ENCODE assay signal across 8 cellular contexts in genomic region chr15:31324739-31325431, GRCh38. TPM values are rescaled to one million over a fixed set of nuclear protein-coding genes. Genes with fewer than 3 reads are reported as not detected.
DNase-seq lines count a peak whose midpoint lies in the region; ATAC-seq, FAIRE-seq and TF ChIP-seq lines count a peak whose summit lies in the region.

No MANE protein-coding gene starts in this region.

- H3K79me2 ChIP-seq in GM23248 (ENCODE audit: insufficient read depth): peaks cover 19% of the 10 kb centered on the region

- H3K36me3 ChIP-seq in GM23248 (ENCODE audit: low read depth) (no peaks in the 10 kb centered on the region), WERI-Rb-1 (no peaks in the 10 kb centered on the region), gastroesophageal sphincter (no peaks in the 10 kb centered on the region), small intestine (ENCODE audit: control insufficient read depth in 2 of 2, insufficient read depth in 2 of 2, low read length in 2 of 2) (no peaks in the 10 kb centered on the region)

- ATAC-seq in gastroesophageal sphincter: no peak
- no peak for ATAC-seq in HG02588 (IDR thresholded peaks at IDR 0.05; ENCODE audit: unreplicated experiment)
- no peak for ATAC-seq in GM21360 (IDR thresholded peaks at IDR 0.05; ENCODE audit: unreplicated experiment)

- H3K27me3 ChIP-seq in GM23248 (replicated peaks; ENCODE audit: insufficient read depth): no peaks in the 10 kb centered on the region
- no peaks in the 10 kb centered on the region for H3K27me3 ChIP-seq in WERI-Rb-1 (ENCODE audit: insufficient read depth, low read depth, severe bottlenecking)
- H3K27me3 ChIP-seq in gastroesophageal sphincter: no peaks in the 10 kb centered on the region
- H3K27me3 ChIP-seq in small intestine (ENCODE audit: control insufficient read depth in 2 of 2, insufficient read depth in 2 of 2, low read length in 2 of 2): no peaks in the 10 kb centered on the region

- no peak for TF ChIP-seq CTCF in WERI-Rb-1 (IDR thresholded peaks at IDR 0.05; ENCODE audit: low read depth, low read length)
- no peak for TF ChIP-seq CTCF in gastroesophageal sphincter (IDR thresholded peaks at IDR 0.05)

- 0 out of 2 replicates have a peak, but pooled peaks cover 8% of the 10 kb centered on the region for H3F3A ChIP-seq in GM23248 (ENCODE audit: insufficient read depth)

- WGBS in GM23248 (ENCODE audit: low coverage in 1 of 2, low lambda C conversion rate in 2 of 2, missing lambda C conversion rate in 2 of 2), 2 experiments: 82 to 86% methylated on average over 17 of the region's 17 CpGs
- WGBS in gastroesophageal sphincter (ENCODE audit: low coverage in 1 of 2), 2 donors: 58 to 100% methylated on average over 3 to 7 of the region's 17 CpGs
- 75 to 77% (median 77%) methylated on average over 17 of the region's 17 CpGs for WGBS in small intestine, 3 donors

- peak overlapping the region; percentile 91 for H3K9ac ChIP-seq in GM23248

- H2AFZ ChIP-seq in GM23248: peak overlapping the region; percentile 63

- DNase-seq in GM23248 (no peak), WERI-Rb-1 (no peak), small intestine (no peak), OCI-M1 (lab: John Stamatoyannopoulos, UW) (no peak)
- no peak for DNase-seq in activated CD8-positive, alpha-beta memory T cell treated with anti-CD3 and anti-CD28 coated beads, Interleukin-2, amount 50 U/mL, for 48 hours

- H3K4me2 ChIP-seq in GM23248 (ENCODE audit: unreplicated experiment): peak overlapping the region; percentile 92

- peak overlapping the region; percentile 77 for H3K4me3 ChIP-seq in GM23248
- H3K4me3 ChIP-seq in WERI-Rb-1 (ENCODE audit: low read depth, low read length): peak overlapping the region; percentile 68
- H3K4me3 ChIP-seq in gastroesophageal sphincter: peak overlapping the region; percentile 68 to 94
- peak overlapping the region in 1 of 2 donors; percentile 77 for H3K4me3 ChIP-seq in small intestine (ENCODE audit: low read depth in 1 of 2, low read length in 2 of 2)

- no peak for FAIRE-seq in small intestine (lab: Jason Lieb, UNC)

- no peak for TF ChIP-seq EP300 in gastroesophageal sphincter (IDR thresholded peaks at IDR 0.05)

- H4K20me1 ChIP-seq in GM23248 (ENCODE audit: insufficient read depth): no peaks in the 10 kb centered on the region

- 0 out of 2 replicates have a peak, but pooled peaks cover 5% of the 10 kb centered on the region for H3K4me1 ChIP-seq in GM23248 (ENCODE audit: insufficient read depth)
- peaks cover 0 to 37% (median 4%) of the 10 kb centered on the region in 3 donors for H3K4me1 ChIP-seq in gastroesophageal sphincter
- peaks cover 0 to 3% of the 10 kb centered on the region in 2 donors for H3K4me1 ChIP-seq in small intestine (ENCODE audit: control insufficient read depth in 2 of 2, insufficient read depth in 1 of 2, low read depth in 1 of 2, low read length in 1 of 2)

- in situ Hi-C loops in GM23248 (cut with MboI): no loop called here

- no peaks in the 10 kb centered on the region for H3K9me2 ChIP-seq in GM23248 (ENCODE audit: insufficient read depth)

- H3K9me3 ChIP-seq in GM23248 (ENCODE audit: low read depth) (no peaks in the 10 kb centered on the region), WERI-Rb-1 (ENCODE audit: severe bottlenecking) (peaks cover 5% of the 10 kb centered on the region), gastroesophageal sphincter (peaks cover 0 to 4% (median 0%) of the 10 kb centered on the region in 3 donors), small intestine (ENCODE audit: control insufficient read depth, low read depth) (no peaks in the 10 kb centered on the region)

- TF ChIP-seq POLR2A in gastroesophageal sphincter (IDR thresholded peaks at IDR 0.05): no peak

- H3K27ac ChIP-seq in GM23248: peak overlapping the region; percentile 93
- peak overlapping the region; percentile 92 for H3K27ac ChIP-seq in WERI-Rb-1
- H3K27ac ChIP-seq in gastroesophageal sphincter: peak overlapping the region; percentile 96 to 100 (median 100)
- H3K27ac ChIP-seq in small intestine (ENCODE audit: low read depth in 1 of 2, low read length in 1 of 2): peak overlapping the region; percentile 100

RNA-seq across cellular contexts. Expression of gene KLF13, which starts 1.8 kb away (rescaled TPM):
- 27.8 and 38.9 TPM in 2 replicates for total RNA-seq in GM23248 (2014; rRNA removed; shearing (Covaris generic))
- polyA plus RNA-seq in GM23248 (2016; fragmentation: Nextera tagmentation; extraction: Ambion mirVana) (8.0 and 9.1 TPM in 2 replicates), small intestine (10 to 100 TPM; 50.6 to 61.3 (median 51.9) TPM)
- total RNA-seq in gastroesophageal sphincter: 100 to 1,000 TPM in 1 of 4 donors, 10 to 100 TPM in 3; 49.7 to 106 (median 76.1) TPM
